8 cellular contexts compared by ENCODE assay signal in genomic region chr19:6530385-6531162, GRCh38. TPM values are rescaled to one million over a fixed set of nuclear protein-coding genes. Genes with fewer than 3 reads are reported as not detected.
DNase-seq lines count a peak whose midpoint lies in the region; TF ChIP-seq lines count a peak whose summit lies in the region.

Gene TNFSF9, plus strand, starts transcription at chr19:6531026. Its CDS starts 11 bp downstream, at chr19:6531037.

- TF ChIP-seq EP300 in Ishikawa (IDR thresholded peaks at IDR 0.05; ENCODE audit: borderline replicate concordance) (no peak), SK-N-SH (IDR thresholded peaks at IDR 0.05; ENCODE audit: borderline replicate concordance in 1 of 2, low read depth in 1 of 2, low read length in 1 of 2) (no peak)

- peak within 1 kb of the TSS; percentile 59 for H3K4me3 ChIP-seq in AG09309 (ENCODE audit: control insufficient read depth, low read depth, low read length)
- peak within 1 kb of the TSS; percentile 41 to 69 for H3K4me3 ChIP-seq in SK-N-SH (ENCODE audit: low read depth in 2 of 2, low read length in 1 of 2)

- peaks cover 15% of the 10 kb centered on the region; the same call in 1 of the 2 replicates for H3K27me3 ChIP-seq in SK-N-SH (ENCODE audit: insufficient read depth)

- H3K36me3 ChIP-seq in SK-N-SH (replicated peaks in 1 of 2; ENCODE audit: control insufficient read depth in 1 of 2, insufficient read depth in 2 of 2, low read length in 1 of 2), result no peaks in the 10 kb centered on the region

- TF ChIP-seq POLR2A in GM19099 (IDR thresholded peaks at IDR 0.05; ENCODE audit: extremely low read depth, insufficient read length, low read depth), result peak; percentile 100

- H3K4me2 ChIP-seq in SK-N-SH, result peak within 1 kb of the TSS; percentile 100

- H3K9me3 ChIP-seq in SK-N-SH, result no peaks in the 10 kb centered on the region

- TF ChIP-seq CTCF in AG09309 (IDR thresholded peaks at IDR 0.05; ENCODE audit: control insufficient read depth, insufficient read depth, low read depth, low read length, missing control alignments) (no peak), SK-N-SH (IDR thresholded peaks at IDR 0.05) (no peak)

- POLR2A ChIA-PET in SK-N-SH (lab: Yijun Ruan, JAX), result no interaction called here

- H4K20me1 ChIP-seq in SK-N-SH (ENCODE audit: insufficient read depth), result no peaks in the 10 kb centered on the region

- peaks cover 14% of the 10 kb centered on the region for H3K79me2 ChIP-seq in SK-N-SH (ENCODE audit: insufficient read depth)

- H3K27ac ChIP-seq in SK-N-SH (ENCODE audit: low read depth in 2 of 2, low read length in 1 of 2), result peak within 1 kb of the TSS in 1 of 2 experiments; percentile 56; a peak in 2 of 4 replicates

- TF ChIP-seq RAD21 in Ishikawa (IDR thresholded peaks at IDR 0.05; ENCODE audit: low read depth) (no peak), SK-N-SH (IDR thresholded peaks at IDR 0.05; ENCODE audit: low read length) (no peak)

- peak within 1 kb of the TSS; percentile 96 for H2AFZ ChIP-seq in SK-N-SH (ENCODE audit: low read depth)

- no peaks in the 10 kb centered on the region; a peak in 1 of 4 replicates for H3K4me1 ChIP-seq in SK-N-SH (ENCODE audit: control insufficient read depth in 1 of 2, insufficient read depth in 2 of 2, low read depth in 1 of 2, low read length in 1 of 2)

- CTCF ChIA-PET in SK-N-SH (lab: Yijun Ruan, JAX), result interaction anchor here (0.7 kb wide), 1 partner anchor 20 kb away, joined by 3 read pairs; no protein-coding TSS in a partner anchor

- DNase-seq in AG09309 (ENCODE audit: low read depth), result peak; percentile 24
- peak; percentile 90 for DNase-seq in SK-N-SH
- peak; percentile 75 for DNase-seq in activated naive CD4-positive, alpha-beta T cell treated with anti-CD3 and anti-CD28 coated beads, Interleukin-2, amount 50 U/mL, for 16 hours
- peak; percentile 80 for DNase-seq in germinal center (ENCODE audit: low spot score)
- peak in 55 of 56 donors; percentile 36 to 97 (median 88) for DNase-seq in nucleus accumbens (lab: John Stamatoyannopoulos, UW)
- peak; percentile 97 for DNase-seq in superior temporal gyrus (ENCODE audit: extremely low spot score)

- H3K9ac ChIP-seq in SK-N-SH, result peak within 1 kb of the TSS; percentile 89

- H3K9me2 ChIP-seq in SK-N-SH, result no peaks in the 10 kb centered on the region

- peaks cover 7% of the 10 kb centered on the region for H3F3A ChIP-seq in SK-N-SH (replicated peaks; ENCODE audit: insufficient read depth)

- under 1% methylated on average over 24 of the region's 44 CpGs for WGBS in SK-N-SH (ENCODE audit: low lambda C conversion rate)

TF ChIP-seq in Ishikawa, 13 proteins besides CTCF, POLR2A, EP300 and RAD21:
- TF ChIP-seq TEAD4 (IDR thresholded peaks at IDR 0.05), result peak; percentile 18
- peak; percentile 60 for TF ChIP-seq TAF1 (IDR thresholded peaks at IDR 0.05; ENCODE audit: low read depth)
- TF ChIP-seq CEBPB (IDR thresholded peaks at IDR 0.05), result no peak
- TF ChIP-seq MAX (IDR thresholded peaks at IDR 0.05), result peak; percentile 56
- peak; percentile 49 for TF ChIP-seq USF1 (IDR thresholded peaks at IDR 0.05)
- TF ChIP-seq REST (IDR thresholded peaks at IDR 0.05; ENCODE audit: low read depth), result no peak

TF ChIP-seq in SK-N-SH, 30 proteins besides CTCF, POLR2A, EP300 and RAD21:
- TF ChIP-seq MAX (IDR thresholded peaks at IDR 0.05; ENCODE audit: low read depth), result peak; percentile 43; the same call in 1 of the 2 replicates
- no peak for TF ChIP-seq FOSL2 (IDR thresholded peaks at IDR 0.05; ENCODE audit: borderline replicate concordance, low read depth)
- peak; percentile 59; the same call in 1 of the 2 replicates for TF ChIP-seq TAF1 (IDR thresholded peaks at IDR 0.05; ENCODE audit: borderline replicate concordance, low read depth, low read length)
- TF ChIP-seq USF1 (IDR thresholded peaks at IDR 0.05; ENCODE audit: borderline replicate concordance, low read depth), result peak; percentile 60; the same call in 1 of the 2 replicates
- no peak for TF ChIP-seq RXRA (IDR thresholded peaks at IDR 0.05; ENCODE audit: borderline replicate concordance, low read depth)
- peak; percentile 82 for TF ChIP-seq POLR2AphosphoS5 (IDR thresholded peaks at IDR 0.05; ENCODE audit: low read depth, low read length)
- 0 out of 2 replicates have a peak, but pooled peaks have one; percentile 48 for TF ChIP-seq SIN3A (IDR thresholded peaks at IDR 0.05; ENCODE audit: borderline replicate concordance, low read depth, low read length)
- TF ChIP-seq GABPA (IDR thresholded peaks at IDR 0.05; ENCODE audit: low read depth), result peak; percentile 68
TF ChIP-seq in SK-N-SH: peak in this region for 6.

RNA-seq across cellular contexts. Expression of gene TNFSF9, which starts in this region (rescaled TPM):
- 9.9 and 10.7 TPM in 2 replicates for polyA plus RNA-seq in SK-N-SH (2012; rRNA removed)
- 7.1 and 7.4 TPM in 2 replicates for polyA plus RNA-seq in SK-N-SH (2012; cell fraction: cytosol; rRNA removed)
- polyA plus RNA-seq in SK-N-SH (2012; cell fraction: nucleus; rRNA removed), result 6.4 and 7.8 TPM in 2 replicates

Comparison
In these comparisons a context has a peak if more than half of its experiments do, and no peak if none do; other contexts are left out.
1. DNase-seq: peak in every context shown above with its lines; median percentile 97 in superior temporal gyrus; 90 in SK-N-SH; 88 in nucleus accumbens; 80 in germinal center; 75 in activated naive CD4-positive, alpha-beta T cell treated with anti-CD3 and anti-CD28 coated beads, Interleukin-2, amount 50 U/mL, for 16 hours; 24 in AG09309.